Comparison of ENCODE assay signal across 8 cellular contexts in the genomic region with DNA sequence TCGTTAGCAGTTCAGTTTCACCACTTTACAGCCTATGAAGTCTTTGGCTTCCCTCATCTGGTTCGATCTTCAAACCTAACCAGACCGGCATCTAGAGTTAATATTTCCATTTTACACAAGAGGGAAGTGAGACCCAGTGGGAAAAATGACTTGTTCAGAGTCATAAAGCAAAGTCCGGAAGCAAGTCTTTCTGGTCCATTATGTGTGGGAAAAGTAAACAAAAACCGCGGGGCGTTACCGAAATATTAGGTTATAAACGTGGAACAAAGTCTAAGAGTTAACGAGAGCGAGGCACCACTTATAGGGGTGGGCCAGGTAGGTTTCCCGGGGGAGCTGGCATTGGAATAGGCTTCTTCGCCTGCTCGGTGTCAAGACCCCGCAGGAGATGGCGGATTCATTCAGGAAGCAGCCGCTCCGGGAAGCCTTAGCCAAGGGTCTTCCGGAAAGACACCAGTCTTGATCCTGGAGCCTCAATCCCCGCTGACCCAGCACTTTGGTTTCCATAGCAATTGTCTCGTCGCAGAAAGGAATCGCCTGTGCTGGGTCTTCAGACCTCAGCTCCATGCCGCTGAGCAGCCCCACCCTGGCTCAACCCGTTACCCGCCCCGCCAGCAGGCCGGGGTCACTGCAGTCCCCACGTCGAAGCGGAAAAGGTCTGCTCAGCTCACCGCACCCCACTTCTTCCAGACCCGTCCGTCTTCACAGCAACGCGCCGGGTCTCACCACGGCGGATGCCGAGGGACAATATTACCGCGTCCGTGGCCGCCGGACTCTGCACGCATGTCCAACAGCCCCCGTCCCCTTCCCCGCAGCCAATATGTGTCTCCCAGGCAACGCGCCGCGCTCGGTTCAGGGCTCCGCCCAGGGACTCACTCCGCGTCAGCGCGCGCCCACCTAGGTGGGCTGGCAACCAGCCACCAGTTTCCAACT. TPM values are rescaled to one million over a fixed set of nuclear protein-coding genes. Genes with fewer than 3 reads are reported as not detected.
DNase-seq lines count a peak whose midpoint lies in the region; ATAC-seq and TF ChIP-seq lines count a peak whose summit lies in the region.

Gene C5orf52 (plus strand): TSS at position 872 of the 930 bp plus-strand sequence. CDS start 82 bp downstream, outside the sequence.

- H3K4me3 ChIP-seq in endocrine pancreas (ENCODE audit: control insufficient read depth, insufficient read depth, low read length) (peak within 1 kb of the TSS; percentile 70), mononuclear cell (ENCODE audit: low read length) (peak within 1 kb of the TSS; percentile 42), upper lobe of left lung (peak within 1 kb of the TSS; percentile 43 to 57 (median 48))

- POLR2A ChIA-PET in activated B cell treated with CpG ODN at 0.5 μM for 24 hours (lab: Charles Lee), result interaction anchor here (0.6 to 1.2 kb wide), 9 partner anchors 10 to 225 kb away, joined by 3 to 10 read pairs (median 4); partner anchors contain the start of gene SOX30

- TF ChIP-seq CTCF in activated B cell treated with CpG ODN at 0.5 μM for 24 hours (IDR thresholded peaks at IDR 0.05), result no peak
- no peak for TF ChIP-seq CTCF in upper lobe of left lung (IDR thresholded peaks at IDR 0.05)

- peak within 1 kb of the TSS; percentile 95 for H3K4me3 Mint-ChIP-seq in activated B cell treated with CpG ODN at 0.5 μM for 24 hours

- H3K36me3 ChIP-seq in endocrine pancreas (ENCODE audit: control insufficient read depth, insufficient read depth, low read length), result no peaks in the 10 kb centered on the region
- no peaks in the 10 kb centered on the region for H3K36me3 ChIP-seq in upper lobe of left lung

- intact Hi-C loops in activated B cell treated with CpG ODN at 0.5 μM for 24 hours (cut with micrococcal nuclease), result loop anchor here (1.0 to 2.0 kb wide), 2 partner anchors 20 to 100 kb away; no protein-coding TSS in a partner anchor

- H3K9me3 Mint-ChIP-seq in activated B cell treated with CpG ODN at 0.5 μM for 24 hours, result no peaks in the 10 kb centered on the region

- H3K27me3 ChIP-seq in endocrine pancreas (ENCODE audit: control insufficient read depth, insufficient read depth, low read length) (no peaks in the 10 kb centered on the region), mononuclear cell (ENCODE audit: insufficient read depth, low read length) (peaks cover 24% of the 10 kb centered on the region), upper lobe of left lung (peaks cover 0 to 8% (median 3%) of the 10 kb centered on the region in 4 donors)

- TF ChIP-seq POLR2A in upper lobe of left lung (IDR thresholded peaks at IDR 0.05), result no peak

- H3K9me3 ChIP-seq in endocrine pancreas (ENCODE audit: control insufficient read depth, low read length), result no peaks in the 10 kb centered on the region
- H3K9me3 ChIP-seq in mononuclear cell (ENCODE audit: low read depth, low read length), result no peaks in the 10 kb centered on the region
- H3K9me3 ChIP-seq in upper lobe of left lung, result no peaks in the 10 kb centered on the region

- CTCF ChIA-PET in activated B cell treated with CpG ODN at 0.5 μM for 24 hours (lab: Charles Lee), result interaction anchor here (1.2 to 6.8 kb wide), 5 partner anchors 19 to 129 kb away, joined by 3 to 63 read pairs (median 5); partner anchors contain the start of gene LSM11

- H3K9ac ChIP-seq in endocrine pancreas (ENCODE audit: control insufficient read depth, insufficient read depth, low read length), result peak within 1 kb of the TSS; percentile 45

- peak; percentile 43 for DNase-seq in EH (ENCODE audit: low read depth)
- no peak for DNase-seq in activated B cell treated with CpG ODN at 0.5 μM for 24 hours
- peak in 1 of 2 donors; percentile 86 for DNase-seq in upper lobe of left lung
- no peak for DNase-seq in NCI-H82 (lab: John Stamatoyannopoulos, UW)

- peaks cover 5% of the 10 kb centered on the region for H3K36me3 Mint-ChIP-seq in activated B cell treated with CpG ODN at 0.5 μM for 24 hours (ENCODE audit: low read depth)

- peak within 1 kb of the TSS; percentile 65 for H3K27ac Mint-ChIP-seq in activated B cell treated with CpG ODN at 0.5 μM for 24 hours

- peaks cover 28% of the 10 kb centered on the region for H3K4me1 Mint-ChIP-seq in activated B cell treated with CpG ODN at 0.5 μM for 24 hours

- 1 to 2% methylated on average over 24 to 59 of the region's 59 CpGs for WGBS in upper lobe of left lung, 2 donors

- H3K27ac ChIP-seq in upper lobe of left lung, result peak within 1 kb of the TSS in 1 of 4 donors; percentile 17

- H3K4me1 ChIP-seq in endocrine pancreas (ENCODE audit: control insufficient read depth, insufficient read depth, low read length) (no peaks in the 10 kb centered on the region), mononuclear cell (ENCODE audit: insufficient read depth, low read length) (peaks cover 20% of the 10 kb centered on the region), upper lobe of left lung (peaks cover 5 to 17% (median 13%) of the 10 kb centered on the region in 4 donors)

- ATAC-seq in HG03045 (IDR thresholded peaks at IDR 0.05; ENCODE audit: unreplicated experiment), result peak; percentile 41
- ATAC-seq in activated B cell treated with CpG ODN at 0.5 μM for 24 hours (ENCODE audit: low read depth), result peak; percentile 55
- peak in 1 of 2 donors; percentile 74 for ATAC-seq in upper lobe of left lung (ENCODE audit: low FRiP score in 2 of 2)
- no peak for ATAC-seq in HG02678 (IDR thresholded peaks at IDR 0.05; ENCODE audit: unreplicated experiment)

- TF ChIP-seq EP300 in upper lobe of left lung (IDR thresholded peaks at IDR 0.05), result no peak

- H3K27me3 Mint-ChIP-seq in activated B cell treated with CpG ODN at 0.5 μM for 24 hours, result no peaks in the 10 kb centered on the region

RNA-seq across cellular contexts. Expression of gene C5orf52, which starts in this region (rescaled TPM):
- total RNA-seq in activated B cell treated with CpG ODN at 0.5 μM for 24 hours (not detected in 2 replicates), mononuclear cell (not detected), upper lobe of left lung (not detected)

Comparison
In these comparisons a context has a peak if more than half of its experiments do, and no peak if none do; other contexts are left out.
1. Peak in ATAC-seq in activated B cell treated with CpG ODN at 0.5 μM for 24 hours; RNA of the gene not detected or under 1 TPM.